Comparison of ENCODE assay signal across 8 cellular contexts in genomic region chr12:50763637-50764115, GRCh38. TPM values are rescaled to one million over a fixed set of nuclear protein-coding genes. Genes with fewer than 3 reads are reported as not detected.
DNase-seq lines count a peak whose midpoint lies in the region; ATAC-seq, FAIRE-seq and TF ChIP-seq lines count a peak whose summit lies in the region.

Gene ATF1 (plus strand): TSS chr12:50764101. CDS start chr12:50780146, 16,045 bp downstream.

- intact Hi-C loops in Right ventricle myocardium inferior (cut with DNase I), result loop anchor here (2.0 kb wide), 1 partner anchor 161 kb away; a partner anchor contains a TSS
- intact Hi-C loops in pancreas (cut with DNase I), result no loop called here
- intact Hi-C loops in thyroid gland (cut with DNase I), result no loop called here

- H3K9me3 Mint-ChIP-seq in activated naive CD8-positive, alpha-beta T cell treated with anti-CD3 and anti-CD28 coated beads, Interleukin-2, amount 10 ng/mL, durations not matched to agents 7 days and 5 days, result no peaks in the 10 kb centered on the region

- peak in 1 of 2 donors; percentile 92 for TF ChIP-seq POLR2A in thyroid gland (IDR thresholded peaks at IDR 0.05)

- 0% methylated on average over 36 to 38 of the region's 41 CpGs for WGBS in pancreas, 2 donors
- 0 to 1% methylated on average over 13 to 25 of the region's 41 CpGs for WGBS in thyroid gland, 2 donors

- ATAC-seq in activated naive CD8-positive, alpha-beta T cell treated with anti-CD3 and anti-CD28 coated beads, Interleukin-2, amount 10 ng/mL, durations not matched to agents 7 days and 5 days (ENCODE audit: low read depth), result peak; percentile 82
- ATAC-seq in Right ventricle myocardium inferior (peak; percentile 96), pancreas (peak; percentile 89 to 93 (median 92))

- peak within 1 kb of the TSS; percentile 73 to 97 (median 92) for H3K27ac ChIP-seq in pancreas
- peak within 1 kb of the TSS; percentile 97 to 99 (median 99) for H3K27ac ChIP-seq in thyroid gland

- H3K27me3 Mint-ChIP-seq in activated naive CD8-positive, alpha-beta T cell treated with anti-CD3 and anti-CD28 coated beads, Interleukin-2, amount 10 ng/mL, durations not matched to agents 7 days and 5 days, result no peaks in the 10 kb centered on the region

- peak within 1 kb of the TSS; percentile 94 for H3K27ac Mint-ChIP-seq in activated naive CD8-positive, alpha-beta T cell treated with anti-CD3 and anti-CD28 coated beads, Interleukin-2, amount 10 ng/mL, durations not matched to agents 7 days and 5 days

- TF ChIP-seq CTCF in HFF-Myc (IDR thresholded peaks at IDR 0.05; ENCODE audit: low read depth, low read length, missing control alignments) (no peak), pancreas (IDR thresholded peaks at IDR 0.05) (no peak), thyroid gland (IDR thresholded peaks at IDR 0.05) (no peak)

- peak within 1 kb of the TSS; percentile 91 for H3K4me3 Mint-ChIP-seq in activated naive CD8-positive, alpha-beta T cell treated with anti-CD3 and anti-CD28 coated beads, Interleukin-2, amount 10 ng/mL, durations not matched to agents 7 days and 5 days

- POLR2A ChIA-PET in activated naive CD8-positive, alpha-beta T cell treated with anti-CD3 and anti-CD28 coated beads, Interleukin-2, amount 10 ng/mL, durations not matched to agents 7 days and 5 days (lab: Charles Lee), result interaction anchor here (0.6 to 2.6 kb wide), 19 partner anchors 10 to 1488 kb away, joined by 3 to 21 read pairs (median 5); partner anchors contain the start of genes CSRNP2, DAZAP2, DIP2B and SLC11A2

- H3K4me1 ChIP-seq in pancreas (peaks cover 0 to 21% (median 6%) of the 10 kb centered on the region in 3 donors), thyroid gland (peaks cover 27% of the 10 kb centered on the region in 2 donors)

- H3K9me3 ChIP-seq in pancreas (no peaks in the 10 kb centered on the region), thyroid gland (no peaks in the 10 kb centered on the region)

- FAIRE-seq in pancreas (lab: Jason Lieb, UNC), result no peak

- H3K36me3 ChIP-seq in pancreas (no peaks in the 10 kb centered on the region), thyroid gland (no peaks in the 10 kb centered on the region)

- no peaks in the 10 kb centered on the region for H3K27me3 ChIP-seq in pancreas
- no peaks in the 10 kb centered on the region for H3K27me3 ChIP-seq in thyroid gland

- H3K4me1 Mint-ChIP-seq in activated naive CD8-positive, alpha-beta T cell treated with anti-CD3 and anti-CD28 coated beads, Interleukin-2, amount 10 ng/mL, durations not matched to agents 7 days and 5 days, result peaks cover 19% of the 10 kb centered on the region

- peaks cover 1% of the 10 kb centered on the region for H3K36me3 Mint-ChIP-seq in activated naive CD8-positive, alpha-beta T cell treated with anti-CD3 and anti-CD28 coated beads, Interleukin-2, amount 10 ng/mL, durations not matched to agents 7 days and 5 days

- DNase-seq in HFF-Myc (ENCODE audit: extremely low read depth, low read depth), result peak; percentile 75
- peak; percentile 88 for DNase-seq in NCI-H1048 (lab: John Stamatoyannopoulos, UW)
- DNase-seq in SKM-1 treated with dmso at 0.1 percent for 144 hours (lab: John Stamatoyannopoulos, UW; ENCODE audit: unreplicated experiment), result peak; percentile 56
- peak; percentile 94 for DNase-seq in activated naive CD8-positive, alpha-beta T cell treated with anti-CD3 and anti-CD28 coated beads, Interleukin-2, amount 10 ng/mL, durations not matched to agents 7 days and 5 days
- DNase-seq in Right ventricle myocardium inferior (ENCODE audit: missing footprints), result peak; percentile 95
- peak; percentile 84 to 94 (median 91) for DNase-seq in pancreas
- peak; percentile 89 to 90 for DNase-seq in thyroid gland

- H3K4me3 ChIP-seq in GM08714 (ENCODE audit: low read length) (peak within 1 kb of the TSS; percentile 90), HFF-Myc (replicated peaks; ENCODE audit: low read depth, low read length) (peak within 1 kb of the TSS; percentile 93), pancreas (peak within 1 kb of the TSS; percentile 83 to 98 (median 91)), thyroid gland (replicated peaks in 1 of 3) (peak within 1 kb of the TSS; percentile 59 to 99 (median 98))

RNA-seq across cellular contexts. Expression of gene ATF1, which starts in this region (rescaled TPM):
- 10 to 100 TPM; 36.4 to 39.1 TPM for total RNA-seq in activated naive CD8-positive, alpha-beta T cell treated with anti-CD3 and anti-CD28 coated beads, Interleukin-2, amount 10 ng/mL, durations not matched to agents 7 days and 5 days
- total RNA-seq in Right ventricle myocardium inferior (29.2 TPM), pancreas (10 to 100 TPM in 3 of 6 donors, 1 to 10 TPM in 3; 8.2 to 19.4 (median 9.7) TPM), thyroid gland (10 to 100 TPM; 19.4 to 37.0 (median 25.5) TPM)
- polyA plus RNA-seq in pancreas, result 1 to 10 TPM; 2.9 to 8.7 TPM

Comparison
In these comparisons a context has a peak if more than half of its experiments do, and no peak if none do; other contexts are left out.
1. Peak in every context shown above with its lines: DNase-seq, ATAC-seq, H3K4me3 ChIP-seq and H3K27ac ChIP-seq.